In the genomic region with DNA sequence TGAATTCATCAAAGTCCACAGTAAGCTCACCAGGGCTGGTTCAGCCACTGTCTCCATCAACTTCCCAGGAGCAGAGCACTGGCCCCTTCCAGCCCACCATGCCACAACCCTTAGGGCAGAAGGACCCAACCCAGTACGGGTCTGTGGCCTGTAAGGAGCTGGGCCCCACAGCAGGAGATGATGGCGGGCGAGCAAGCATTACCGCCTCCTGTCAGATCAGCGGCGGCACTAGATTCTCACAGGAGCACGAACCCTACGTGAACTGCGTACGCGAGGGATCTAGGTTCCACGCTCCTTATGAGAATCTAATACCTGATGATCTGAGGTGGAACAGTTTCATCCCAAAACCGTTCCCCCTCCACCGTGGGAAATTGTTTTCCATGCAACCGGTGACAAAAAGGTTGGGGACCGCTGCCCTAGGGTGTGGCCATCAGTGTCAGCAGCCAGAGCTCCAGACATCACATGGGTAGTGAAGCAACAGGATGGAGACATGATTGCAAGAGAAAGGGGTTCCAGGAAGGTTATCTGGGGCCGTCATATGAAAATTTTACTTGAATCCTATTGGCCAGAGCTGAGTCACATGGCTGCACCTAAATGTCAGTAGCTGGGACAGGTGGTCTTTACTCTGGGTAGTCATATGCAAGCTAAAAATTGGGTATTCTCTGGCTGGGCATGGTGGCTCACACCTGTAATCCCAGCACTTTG, we compare ENCODE assay signal across 1 cellular context.
TF ChIP-seq lines count a peak whose summit lies in the region.

No MANE protein-coding gene starts in this region.

TF ChIP-seq in K562, 482 proteins besides CTCF, POLR2A, EP300 and RAD21:
- no peak for TF ChIP-seq EWSR1 (IDR thresholded peaks at IDR 0.05; ENCODE audit: borderline replicate concordance, low read depth, partially characterized antibody)
- TF ChIP-seq CHD2 (IDR thresholded peaks at IDR 0.05; ENCODE audit: low read depth, low read length), result no peak
- TF ChIP-seq, protein P1, sequence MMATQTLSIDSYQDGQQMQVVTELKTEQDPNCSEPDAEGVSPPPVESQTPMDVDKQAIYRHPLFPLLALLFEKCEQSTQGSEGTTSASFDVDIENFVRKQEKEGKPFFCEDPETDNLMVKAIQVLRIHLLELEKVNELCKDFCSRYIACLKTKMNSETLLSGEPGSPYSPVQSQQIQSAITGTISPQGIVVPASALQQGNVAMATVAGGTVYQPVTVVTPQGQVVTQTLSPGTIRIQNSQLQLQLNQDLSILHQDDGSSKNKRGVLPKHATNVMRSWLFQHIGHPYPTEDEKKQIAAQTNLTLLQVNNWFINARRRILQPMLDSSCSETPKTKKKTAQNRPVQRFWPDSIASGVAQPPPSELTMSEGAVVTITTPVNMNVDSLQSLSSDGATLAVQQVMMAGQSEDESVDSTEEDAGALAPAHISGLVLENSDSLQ (IDR thresholded peaks at IDR 0.05), result peak; percentile 43; the same call in 1 of the 2 replicates
- TF ChIP-seq NR2C1 (IDR thresholded peaks at IDR 0.05), result no peak
- 0 out of 2 replicates have a peak, but pooled peaks have one; percentile 23 for TF ChIP-seq NR2C1 (tag; IDR thresholded peaks at IDR 0.05)
- TF ChIP-seq RAD51 (IDR thresholded peaks at IDR 0.05; ENCODE audit: borderline replicate concordance, low read depth), result peak; percentile 81
- peak; percentile 39 for TF ChIP-seq MEIS2 (IDR thresholded peaks at IDR 0.05; ENCODE audit: partially characterized antibody)
- TF ChIP-seq YBX1 (IDR thresholded peaks at IDR 0.05), result no peak
- TF ChIP-seq TFAM (CRISPR knock-in tag; conservative IDR thresholded peaks at IDR 0.05), result no peak
- TF ChIP-seq, protein P2, sequence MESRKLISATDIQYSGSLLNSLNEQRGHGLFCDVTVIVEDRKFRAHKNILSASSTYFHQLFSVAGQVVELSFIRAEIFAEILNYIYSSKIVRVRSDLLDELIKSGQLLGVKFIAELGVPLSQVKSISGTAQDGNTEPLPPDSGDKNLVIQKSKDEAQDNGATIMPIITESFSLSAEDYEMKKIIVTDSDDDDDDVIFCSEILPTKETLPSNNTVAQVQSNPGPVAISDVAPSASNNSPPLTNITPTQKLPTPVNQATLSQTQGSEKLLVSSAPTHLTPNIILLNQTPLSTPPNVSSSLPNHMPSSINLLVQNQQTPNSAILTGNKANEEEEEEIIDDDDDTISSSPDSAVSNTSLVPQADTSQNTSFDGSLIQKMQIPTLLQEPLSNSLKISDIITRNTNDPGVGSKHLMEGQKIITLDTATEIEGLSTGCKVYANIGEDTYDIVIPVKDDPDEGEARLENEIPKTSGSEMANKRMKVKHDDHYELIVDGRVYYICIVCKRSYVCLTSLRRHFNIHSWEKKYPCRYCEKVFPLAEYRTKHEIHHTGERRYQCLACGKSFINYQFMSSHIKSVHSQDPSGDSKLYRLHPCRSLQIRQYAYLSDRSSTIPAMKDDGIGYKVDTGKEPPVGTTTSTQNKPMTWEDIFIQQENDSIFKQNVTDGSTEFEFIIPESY (CRISPR knock-in tag; IDR thresholded peaks at IDR 0.05), result peak; percentile 89
- TF ChIP-seq, protein P3, sequence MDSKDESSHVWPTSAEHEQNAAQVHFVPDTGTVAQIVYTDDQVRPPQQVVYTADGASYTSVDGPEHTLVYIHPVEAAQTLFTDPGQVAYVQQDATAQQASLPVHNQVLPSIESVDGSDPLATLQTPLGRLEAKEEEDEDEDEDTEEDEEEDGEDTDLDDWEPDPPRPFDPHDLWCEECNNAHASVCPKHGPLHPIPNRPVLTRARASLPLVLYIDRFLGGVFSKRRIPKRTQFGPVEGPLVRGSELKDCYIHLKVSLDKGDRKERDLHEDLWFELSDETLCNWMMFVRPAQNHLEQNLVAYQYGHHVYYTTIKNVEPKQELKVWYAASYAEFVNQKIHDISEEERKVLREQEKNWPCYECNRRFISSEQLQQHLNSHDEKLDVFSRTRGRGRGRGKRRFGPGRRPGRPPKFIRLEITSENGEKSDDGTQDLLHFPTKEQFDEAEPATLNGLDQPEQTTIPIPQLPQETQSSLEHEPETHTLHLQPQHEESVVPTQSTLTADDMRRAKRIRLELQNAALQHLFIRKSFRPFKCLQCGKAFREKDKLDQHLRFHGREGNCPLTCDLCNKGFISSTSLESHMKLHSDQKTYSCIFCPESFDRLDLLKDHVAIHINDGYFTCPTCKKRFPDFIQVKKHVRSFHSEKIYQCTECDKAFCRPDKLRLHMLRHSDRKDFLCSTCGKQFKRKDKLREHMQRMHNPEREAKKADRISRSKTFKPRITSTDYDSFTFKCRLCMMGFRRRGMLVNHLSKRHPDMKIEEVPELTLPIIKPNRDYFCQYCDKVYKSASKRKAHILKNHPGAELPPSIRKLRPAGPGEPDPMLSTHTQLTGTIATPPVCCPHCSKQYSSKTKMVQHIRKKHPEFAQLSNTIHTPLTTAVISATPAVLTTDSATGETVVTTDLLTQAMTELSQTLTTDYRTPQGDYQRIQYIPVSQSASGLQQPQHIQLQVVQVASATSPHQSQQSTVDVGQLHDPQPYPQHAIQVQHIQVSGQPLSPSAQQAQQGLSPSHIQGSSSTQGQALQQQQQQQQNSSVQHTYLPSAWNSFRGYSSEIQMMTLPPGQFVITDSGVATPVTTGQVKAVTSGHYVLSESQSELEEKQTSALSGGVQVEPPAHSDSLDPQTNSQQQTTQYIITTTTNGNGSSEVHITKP (IDR thresholded peaks at IDR 0.05; ENCODE audit: partially characterized antibody), result peak; percentile 75
- TF ChIP-seq, protein P4, sequence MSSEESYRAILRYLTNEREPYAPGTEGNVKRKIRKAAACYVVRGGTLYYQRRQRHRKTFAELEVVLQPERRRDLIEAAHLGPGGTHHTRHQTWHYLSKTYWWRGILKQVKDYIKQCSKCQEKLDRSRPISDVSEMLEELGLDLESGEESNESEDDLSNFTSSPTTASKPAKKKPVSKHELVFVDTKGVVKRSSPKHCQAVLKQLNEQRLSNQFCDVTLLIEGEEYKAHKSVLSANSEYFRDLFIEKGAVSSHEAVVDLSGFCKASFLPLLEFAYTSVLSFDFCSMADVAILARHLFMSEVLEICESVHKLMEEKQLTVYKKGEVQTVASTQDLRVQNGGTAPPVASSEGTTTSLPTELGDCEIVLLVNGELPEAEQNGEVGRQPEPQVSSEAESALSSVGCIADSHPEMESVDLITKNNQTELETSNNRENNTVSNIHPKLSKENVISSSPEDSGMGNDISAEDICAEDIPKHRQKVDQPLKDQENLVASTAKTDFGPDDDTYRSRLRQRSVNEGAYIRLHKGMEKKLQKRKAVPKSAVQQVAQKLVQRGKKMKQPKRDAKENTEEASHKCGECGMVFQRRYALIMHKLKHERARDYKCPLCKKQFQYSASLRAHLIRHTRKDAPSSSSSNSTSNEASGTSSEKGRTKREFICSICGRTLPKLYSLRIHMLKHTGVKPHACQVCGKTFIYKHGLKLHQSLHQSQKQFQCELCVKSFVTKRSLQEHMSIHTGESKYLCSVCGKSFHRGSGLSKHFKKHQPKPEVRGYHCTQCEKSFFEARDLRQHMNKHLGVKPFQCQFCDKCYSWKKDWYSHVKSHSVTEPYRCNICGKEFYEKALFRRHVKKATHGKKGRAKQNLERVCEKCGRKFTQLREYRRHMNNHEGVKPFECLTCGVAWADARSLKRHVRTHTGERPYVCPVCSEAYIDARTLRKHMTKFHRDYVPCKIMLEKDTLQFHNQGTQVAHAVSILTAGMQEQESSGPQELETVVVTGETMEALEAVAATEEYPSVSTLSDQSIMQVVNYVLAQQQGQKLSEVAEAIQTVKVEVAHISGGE (CRISPR knock-in tag; IDR thresholded peaks at IDR 0.05), result no peak
- TF ChIP-seq SRSF3 (IDR thresholded peaks at IDR 0.05; ENCODE audit: insufficient read depth, low read length), result no peak
- TF ChIP-seq CBFA2T2 (conservative IDR thresholded peaks at IDR 0.05), result peak; percentile 53
- peak; percentile 38; the same call in 1 of the 2 replicates for TF ChIP-seq DMBX1 (CRISPR knock-in tag; IDR thresholded peaks at IDR 0.05; ENCODE audit: borderline replicate concordance)
- peak; percentile 53 for TF ChIP-seq CBFA2T3 (IDR thresholded peaks at IDR 0.05)
- TF ChIP-seq ZZZ3 (IDR thresholded peaks at IDR 0.05), result no peak
- TF ChIP-seq, protein P5, sequence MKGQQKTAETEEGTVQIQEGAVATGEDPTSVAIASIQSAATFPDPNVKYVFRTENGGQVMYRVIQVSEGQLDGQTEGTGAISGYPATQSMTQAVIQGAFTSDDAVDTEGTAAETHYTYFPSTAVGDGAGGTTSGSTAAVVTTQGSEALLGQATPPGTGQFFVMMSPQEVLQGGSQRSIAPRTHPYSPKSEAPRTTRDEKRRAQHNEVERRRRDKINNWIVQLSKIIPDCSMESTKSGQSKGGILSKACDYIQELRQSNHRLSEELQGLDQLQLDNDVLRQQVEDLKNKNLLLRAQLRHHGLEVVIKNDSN (CRISPR knock-in tag; IDR thresholded peaks at IDR 0.05), result peak; percentile 67
- TF ChIP-seq, protein P6, sequence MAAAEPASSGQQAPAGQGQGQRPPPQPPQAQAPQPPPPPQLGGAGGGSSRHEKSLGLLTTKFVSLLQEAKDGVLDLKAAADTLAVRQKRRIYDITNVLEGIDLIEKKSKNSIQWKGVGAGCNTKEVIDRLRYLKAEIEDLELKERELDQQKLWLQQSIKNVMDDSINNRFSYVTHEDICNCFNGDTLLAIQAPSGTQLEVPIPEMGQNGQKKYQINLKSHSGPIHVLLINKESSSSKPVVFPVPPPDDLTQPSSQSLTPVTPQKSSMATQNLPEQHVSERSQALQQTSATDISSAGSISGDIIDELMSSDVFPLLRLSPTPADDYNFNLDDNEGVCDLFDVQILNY (CRISPR knock-in tag; IDR thresholded peaks at IDR 0.05), result no peak
- no peak for TF ChIP-seq SIN3A (IDR thresholded peaks at IDR 0.05; ENCODE audit: borderline replicate concordance in 2 of 2, control insufficient read depth in 1 of 2, low read depth in 2 of 2, low read length in 2 of 2)
- peak; percentile 92 for TF ChIP-seq CEBPB (tag; IDR thresholded peaks at IDR 0.05)
- TF ChIP-seq RBM34 (IDR thresholded peaks at IDR 0.05; ENCODE audit: borderline replicate concordance, insufficient read depth, low read length), result no peak
- no peak for TF ChIP-seq GATAD2B (IDR thresholded peaks at IDR 0.05; ENCODE audit: borderline replicate concordance)
- TF ChIP-seq RCOR1 (IDR thresholded peaks at IDR 0.05; ENCODE audit: borderline replicate concordance in 1 of 2, low read depth in 2 of 2, low read length in 2 of 2), result peak in 1 of 2 experiments; percentile 22; a peak in 1 of 4 replicates
- no peak for TF ChIP-seq U2AF1 (optimal IDR thresholded peaks at IDR 0.05; ENCODE audit: low read depth, low read length)
- no peak for TF ChIP-seq ZNF23 (CRISPR knock-in tag; IDR thresholded peaks at IDR 0.05)
- TF ChIP-seq MEF2A (IDR thresholded peaks at IDR 0.05; ENCODE audit: control insufficient read depth, low read depth, low read length), result no peak
- TF ChIP-seq SMAD4 (CRISPR knock-in tag; conservative IDR thresholded peaks at IDR 0.05), result peak; percentile 98
- TF ChIP-seq TEAD1 (CRISPR knock-in tag; IDR thresholded peaks at IDR 0.05), result no peak
- TF ChIP-seq ARID1B (IDR thresholded peaks at IDR 0.05), result peak; percentile 28; the same call in 1 of the 2 replicates
- TF ChIP-seq, protein P7, sequence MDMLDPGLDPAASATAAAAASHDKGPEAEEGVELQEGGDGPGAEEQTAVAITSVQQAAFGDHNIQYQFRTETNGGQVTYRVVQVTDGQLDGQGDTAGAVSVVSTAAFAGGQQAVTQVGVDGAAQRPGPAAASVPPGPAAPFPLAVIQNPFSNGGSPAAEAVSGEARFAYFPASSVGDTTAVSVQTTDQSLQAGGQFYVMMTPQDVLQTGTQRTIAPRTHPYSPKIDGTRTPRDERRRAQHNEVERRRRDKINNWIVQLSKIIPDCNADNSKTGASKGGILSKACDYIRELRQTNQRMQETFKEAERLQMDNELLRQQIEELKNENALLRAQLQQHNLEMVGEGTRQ (CRISPR knock-in tag; IDR thresholded peaks at IDR 0.05), result peak; percentile 74
